In the genomic region with DNA sequence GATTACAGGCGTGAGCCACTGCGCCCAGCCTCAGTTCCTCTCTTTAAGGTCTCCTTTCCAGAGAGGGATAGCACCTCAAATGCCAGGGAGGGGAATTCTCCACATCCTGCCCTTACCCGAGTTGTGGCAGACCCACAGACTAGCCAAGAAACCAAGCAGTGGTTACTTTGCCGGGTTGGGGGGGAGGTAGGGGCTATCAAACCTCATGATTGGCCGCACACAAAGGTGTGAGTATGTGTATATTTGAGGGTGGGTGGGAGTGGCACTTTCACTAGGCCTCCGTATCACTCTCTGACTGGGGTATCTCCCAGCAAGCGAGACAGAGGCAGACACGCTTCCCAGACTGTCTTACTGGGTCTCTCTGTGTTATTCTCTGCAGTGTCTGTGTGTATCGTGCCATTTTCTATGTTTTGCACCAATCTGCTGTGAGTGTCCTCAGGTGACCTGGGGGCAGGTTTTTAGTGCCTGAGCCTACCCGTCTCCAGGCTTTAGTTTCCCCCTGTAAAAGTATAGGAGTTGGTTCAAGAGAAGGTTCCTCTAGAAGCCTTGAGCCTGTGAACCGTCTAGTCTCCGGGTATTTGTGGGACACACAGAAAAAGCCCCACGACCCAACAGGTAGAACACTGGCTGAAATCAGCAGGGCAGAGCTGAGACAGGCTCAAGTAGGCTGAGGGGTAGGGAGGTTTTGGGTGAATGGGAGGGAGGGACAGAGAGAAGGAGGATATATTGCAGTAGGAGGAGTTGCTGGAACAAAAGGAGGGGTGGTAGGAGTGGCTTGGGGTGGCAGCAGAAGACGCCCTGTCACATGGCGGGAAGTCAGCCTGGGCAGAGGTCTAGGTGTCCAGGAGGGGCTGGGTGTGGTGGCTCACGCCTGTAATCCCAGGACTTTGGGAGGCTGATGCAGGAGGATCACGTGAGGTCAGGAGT, we compare ENCODE assay signal across 8 cellular contexts. TPM values are rescaled to one million over a fixed set of nuclear protein-coding genes. Genes with fewer than 3 reads are reported as not detected.
DNase-seq lines count a peak whose midpoint lies in the region; ATAC-seq and TF ChIP-seq lines count a peak whose summit lies in the region.

No MANE protein-coding gene starts in this region.

- H3K27me3 ChIP-seq in SK-N-SH (ENCODE audit: insufficient read depth) = no peaks in the 10 kb centered on the region
- no peaks in the 10 kb centered on the region for H3K27me3 ChIP-seq in esophagus squamous epithelium
- no peaks in the 10 kb centered on the region for H3K27me3 ChIP-seq in gastrocnemius medialis

- H3K4me1 Mint-ChIP-seq in T-helper 1 cell treated with Interleukin-12 subunit alpha and Interleukin-12 subunit beta and Interleukin-4 antibody, amounts not matched to agents 30 μg/mL and 1 μg/mL, for 36 hours (ENCODE audit: low read depth) = peaks cover 60% of the 10 kb centered on the region

- H3K4me3 ChIP-seq in SK-N-SH (ENCODE audit: low read depth in 2 of 2, low read length in 1 of 2) (peak overlapping the region in 1 of 2 experiments; percentile 59; a peak in 2 of 4 replicates), esophagus squamous epithelium (peak overlapping the region in 3 of 4 donors; percentile 40 to 65 (median 42)), gastrocnemius medialis (peak overlapping the region; percentile 28 to 59 (median 48))

- no peaks in the 10 kb centered on the region for H3K36me3 Mint-ChIP-seq in T-helper 1 cell treated with Interleukin-12 subunit alpha and Interleukin-12 subunit beta and Interleukin-4 antibody, amounts not matched to agents 30 μg/mL and 1 μg/mL, for 36 hours (ENCODE audit: low read depth)

- H4K20me1 ChIP-seq in SK-N-SH (ENCODE audit: insufficient read depth) = peaks cover 81% of the 10 kb centered on the region

- peak in 2 of 4 donors; percentile 38 to 57 for TF ChIP-seq POLR2A in esophagus squamous epithelium (IDR thresholded peaks at IDR 0.05)
- peak; percentile 48 to 53 for TF ChIP-seq POLR2A in gastrocnemius medialis (IDR thresholded peaks at IDR 0.05)

- H3K4me1 ChIP-seq in SK-N-SH (ENCODE audit: control insufficient read depth in 1 of 2, insufficient read depth in 2 of 2, low read depth in 1 of 2, low read length in 1 of 2) (peaks cover 83 to 90% of the 10 kb centered on the region in 2 experiments), esophagus squamous epithelium (peaks cover 94 to 100% (median 98%) of the 10 kb centered on the region in 3 donors), gastrocnemius medialis (peaks cover 98 to 100% of the 10 kb centered on the region in 2 donors)

- H3K9me2 ChIP-seq in SK-N-SH = no peaks in the 10 kb centered on the region

- peaks cover 95% of the 10 kb centered on the region for H3K79me2 ChIP-seq in SK-N-SH (ENCODE audit: insufficient read depth)

- no peak overlapping the region for H3K4me3 Mint-ChIP-seq in T-helper 1 cell treated with Interleukin-12 subunit alpha and Interleukin-12 subunit beta and Interleukin-4 antibody, amounts not matched to agents 30 μg/mL and 1 μg/mL, for 36 hours

- 66% methylated on average over 14 of the region's 17 CpGs for whole genome bisulfite sequencing in SK-N-SH (ENCODE audit: low lambda C conversion rate)
- 18 to 23% methylated on average over 6 to 8 of the region's 17 CpGs for WGBS in esophagus squamous epithelium, 2 donors

- POLR2A ChIA-PET in SK-N-SH (lab: Yijun Ruan, JAX) = no interaction called here

- H3F3A ChIP-seq in SK-N-SH (replicated peaks; ENCODE audit: insufficient read depth) = peaks cover 90% of the 10 kb centered on the region

- H3K4me2 ChIP-seq in SK-N-SH = peak overlapping the region; percentile 95

- peak overlapping the region; percentile 97 for H3K9ac ChIP-seq in SK-N-SH

- peaks cover 23% of the 10 kb centered on the region for H3K27me3 Mint-ChIP-seq in T-helper 1 cell treated with Interleukin-12 subunit alpha and Interleukin-12 subunit beta and Interleukin-4 antibody, amounts not matched to agents 30 μg/mL and 1 μg/mL, for 36 hours (ENCODE audit: low read depth)

- peak overlapping the region; percentile 97 to 100 for H3K27ac ChIP-seq in SK-N-SH (ENCODE audit: low read depth in 2 of 2, low read length in 1 of 2)
- H3K27ac ChIP-seq in esophagus squamous epithelium = peak overlapping the region; percentile 97 to 99 (median 99)
- peak overlapping the region; percentile 98 to 99 (median 98) for H3K27ac ChIP-seq in gastrocnemius medialis

- DNase-seq in SK-N-SH (no peak), esophagus squamous epithelium (lab: John Stamatoyannopoulos, UW) (no peak), gastrocnemius medialis (peak in 1 of 2 donors; percentile 78), NCI-H345 (lab: John Stamatoyannopoulos, UW) (no peak)
- DNase-seq in activated CD4-positive, CD25-positive, alpha-beta regulatory T cell treated with anti-CD3 and anti-CD28 coated beads, Interleukin-2, amount 50 U/mL, for 72 hours = no peak

- intact Hi-C loops in esophagus squamous epithelium (cut with DNase I) (no loop called here), gastrocnemius medialis (cut with DNase I; ENCODE audit: low total_unique reads) (loop anchor here (5.0 to 10.0 kb wide), 4 partner anchors 382 to 1120 kb away; a partner anchor contains a TSS)

- ATAC-seq in SK-N-SH treated with all-trans-retinoic acid at 6 μM for 48 hours (no peak), gastrocnemius medialis (peak; percentile 10 to 12), HG03025 (IDR thresholded peaks at IDR 0.05; ENCODE audit: low FRiP score, unreplicated experiment) (no peak)

- no peak for TF ChIP-seq EP300 in SK-N-SH (IDR thresholded peaks at IDR 0.05; ENCODE audit: borderline replicate concordance in 1 of 2, low read depth in 1 of 2, low read length in 1 of 2)

- in situ Hi-C loops in gastrocnemius medialis (cut with MboI; ENCODE audit: low sequenced_read_pairs in 4 of 4) = loop anchor here in 1 of 4 donors (25.0 kb wide), 1 partner anchor 362 kb away; no protein-coding TSS in a partner anchor

- CTCF ChIA-PET in SK-N-SH (lab: Yijun Ruan, JAX) = interaction anchor here (1.0 to 40.5 kb wide), 6 partner anchors 9 to 237 kb away, joined by 3 to 1559 read pairs (median 9); a partner anchor contains a TSS

- no peaks in the 10 kb centered on the region for H3K9me3 Mint-ChIP-seq in T-helper 1 cell treated with Interleukin-12 subunit alpha and Interleukin-12 subunit beta and Interleukin-4 antibody, amounts not matched to agents 30 μg/mL and 1 μg/mL, for 36 hours

- TF ChIP-seq RAD21 in SK-N-SH (IDR thresholded peaks at IDR 0.05; ENCODE audit: low read length) = no peak

- H3K36me3 ChIP-seq in SK-N-SH (replicated peaks in 1 of 2; ENCODE audit: control insufficient read depth in 1 of 2, insufficient read depth in 2 of 2, low read length in 1 of 2) = peaks cover 0 to 22% of the 10 kb centered on the region in 2 experiments
- H3K36me3 ChIP-seq in esophagus squamous epithelium = peaks cover 0 to 15% (median 0%) of the 10 kb centered on the region in 3 donors
- no peaks in the 10 kb centered on the region for H3K36me3 ChIP-seq in gastrocnemius medialis

- no peak for TF ChIP-seq CTCF in SK-N-SH (IDR thresholded peaks at IDR 0.05)
- no peak for TF ChIP-seq CTCF in esophagus squamous epithelium (IDR thresholded peaks at IDR 0.05)
- no peak for TF ChIP-seq CTCF in gastrocnemius medialis (IDR thresholded peaks at IDR 0.05 in 4 of 5, conservative IDR thresholded peaks at IDR 0.05 in 1 of 5)

- H3K9me3 ChIP-seq in SK-N-SH (no peaks in the 10 kb centered on the region), esophagus squamous epithelium (no peaks in the 10 kb centered on the region), gastrocnemius medialis (no peaks in the 10 kb centered on the region)

- peak overlapping the region; percentile 53 for H3K27ac Mint-ChIP-seq in T-helper 1 cell treated with Interleukin-12 subunit alpha and Interleukin-12 subunit beta and Interleukin-4 antibody, amounts not matched to agents 30 μg/mL and 1 μg/mL, for 36 hours

- no peak overlapping the region for H2AFZ ChIP-seq in SK-N-SH (ENCODE audit: low read depth)

TF ChIP-seq in SK-N-SH, 30 proteins besides CTCF, POLR2A, EP300 and RAD21:
- TF ChIP-seq POLR2AphosphoS5 (IDR thresholded peaks at IDR 0.05; ENCODE audit: low read depth, low read length) (0 out of 2 replicates have a peak, but pooled peaks have one; percentile 45), TEAD4 (IDR thresholded peaks at IDR 0.05; ENCODE audit: borderline replicate concordance, insufficient read depth) (no peak)
- TF ChIP-seq, protein P1, sequence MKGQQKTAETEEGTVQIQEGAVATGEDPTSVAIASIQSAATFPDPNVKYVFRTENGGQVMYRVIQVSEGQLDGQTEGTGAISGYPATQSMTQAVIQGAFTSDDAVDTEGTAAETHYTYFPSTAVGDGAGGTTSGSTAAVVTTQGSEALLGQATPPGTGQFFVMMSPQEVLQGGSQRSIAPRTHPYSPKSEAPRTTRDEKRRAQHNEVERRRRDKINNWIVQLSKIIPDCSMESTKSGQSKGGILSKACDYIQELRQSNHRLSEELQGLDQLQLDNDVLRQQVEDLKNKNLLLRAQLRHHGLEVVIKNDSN (IDR thresholded peaks at IDR 0.05; ENCODE audit: borderline replicate concordance, low read depth) = peak; percentile 41; the same call in 1 of the 2 replicates

TF ChIP-seq in SK-N-SH treated with all-trans-retinoic acid at 6 μM for 48 hours, 23 proteins besides CTCF, POLR2A, EP300 and RAD21 (continues in another document):
- TF ChIP-seq ESRRG (CRISPR knock-in tag; IDR thresholded peaks at IDR 0.05) (no peak), OSR1 (CRISPR knock-in tag; IDR thresholded peaks at IDR 0.05) (no peak), ISL1 (CRISPR knock-in tag; IDR thresholded peaks at IDR 0.05) (no peak)

RNA-seq across cellular contexts. Expression of a gene that starts 10.3 kb away (rescaled TPM):
- 726 and 983 TPM in 2 replicates for polyA plus RNA-seq in SK-N-SH (2012; rRNA removed)
- polyA plus RNA-seq in SK-N-SH (2012; cell fraction: cytosol; rRNA removed) = 396 and 512 TPM in 2 replicates
- 1,848 and 2,172 TPM in 2 replicates for polyA plus RNA-seq in SK-N-SH (2012; cell fraction: nucleus; rRNA removed)
- total RNA-seq in esophagus squamous epithelium (100 to 1,000 TPM; 322 to 480 (median 403) TPM), gastrocnemius medialis (100 to 1,000 TPM; 143 to 244 (median 220) TPM)

RNA-seq across cellular contexts. Expression of a gene that starts 28.6 kb away (rescaled TPM):
- 1.3 and 2.3 TPM in 2 replicates for polyA plus RNA-seq in SK-N-SH (2012; rRNA removed)
- polyA plus RNA-seq in SK-N-SH (2012; cell fraction: cytosol; rRNA removed) = 0.33 and 0.73 TPM in 2 replicates
- polyA plus RNA-seq in SK-N-SH (2012; cell fraction: nucleus; rRNA removed) = 11.2 and 13.5 TPM in 2 replicates
- total RNA-seq in esophagus squamous epithelium (10 to 100 TPM; 21.4 to 36.6 (median 23.1) TPM), gastrocnemius medialis (1 to 10 TPM in 2 of 4 donors, under 1 TPM in 2; 0.29 to 2.4 (median 1.2) TPM)

RNA-seq across cellular contexts. Expression of a gene that starts 42.6 kb away (rescaled TPM):
- 15.1 and 16.2 TPM in 2 replicates for polyA plus RNA-seq in SK-N-SH (2012; rRNA removed)
- polyA plus RNA-seq in SK-N-SH (2012; cell fraction: cytosol; rRNA removed) = 8.7 and 14.2 TPM in 2 replicates
- 23.2 and 26.8 TPM in 2 replicates for polyA plus RNA-seq in SK-N-SH (2012; cell fraction: nucleus; rRNA removed)
- total RNA-seq in esophagus squamous epithelium (1 to 10 TPM in 1 of 4 donors, under 1 TPM in 3; 0.15 to 1.4 (median 0.65) TPM), gastrocnemius medialis (not detected)

Comparison
In these comparisons a context has a peak if more than half of its experiments do, and no peak if none do; other contexts are left out.
1. ATAC-seq: peak in gastrocnemius medialis (2 of 2); none in SK-N-SH treated with all-trans-retinoic acid at 6 μM for 48 hours (single experiment) and HG03025 (single experiment).
2. RNA of a gene that starts 28.6 kb away (total RNA-seq): 21.4 to 36.6 TPM in esophagus squamous epithelium; 0.29 to 2.4 TPM in gastrocnemius medialis; every median in the first group is over 4 times any median in the second.
3. Peak in every context shown above with its lines, with median percentiles within 50 percentile points of each other: H3K27ac ChIP-seq.